In the genomic region with DNA sequence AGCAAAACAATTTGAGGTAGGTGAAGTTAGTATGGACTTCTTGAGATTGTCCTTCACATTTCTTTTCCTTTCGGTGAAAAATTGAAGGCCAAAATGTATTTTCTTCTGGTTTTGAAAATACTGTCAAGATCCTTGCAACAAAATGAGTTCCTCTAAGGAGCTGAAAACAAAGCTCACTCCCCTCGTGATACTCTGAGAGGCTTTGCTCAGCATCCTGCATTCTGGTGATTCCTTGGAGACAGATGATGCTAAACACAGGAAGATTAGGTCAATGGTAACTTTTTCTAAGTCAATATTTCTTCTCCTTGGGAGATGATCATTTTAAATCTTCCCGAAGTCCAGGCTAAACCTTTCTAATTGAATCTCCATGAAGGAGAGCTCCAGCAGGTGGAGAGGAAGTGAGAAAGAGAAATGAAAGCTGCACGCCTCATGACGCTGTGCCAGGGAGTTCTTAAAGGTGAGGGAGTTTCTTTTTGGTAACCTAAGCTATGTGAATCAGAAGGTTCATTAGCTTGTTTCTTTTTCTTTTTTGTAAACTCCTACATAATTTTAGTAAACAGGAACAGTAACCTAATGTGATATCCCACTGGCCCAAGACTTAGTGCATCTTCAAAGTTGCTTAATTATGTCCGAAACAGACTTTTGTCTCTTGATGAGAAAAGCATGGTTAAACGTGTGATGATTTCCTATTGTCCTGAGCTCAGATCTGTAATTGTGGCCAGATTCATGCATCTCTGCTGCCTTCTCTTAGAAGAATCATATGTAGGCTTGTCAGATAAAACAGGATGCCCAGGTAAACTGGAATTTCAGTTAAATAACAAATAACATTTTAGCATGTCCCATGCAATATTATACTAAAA, we compare ENCODE assay signal across 13 cellular contexts. TPM values are rescaled to one million over a fixed set of nuclear protein-coding genes. Genes with fewer than 3 reads are reported as not detected.
DNase-seq lines count a peak whose midpoint lies in the region; ATAC-seq and TF ChIP-seq lines count a peak whose summit lies in the region.
"Had no signal": no experiment of that assay in that cellular context is flagged by ENCODE, and none has a peak within 500 bp of the region (broad histone marks: within the 10 kb centered on the region; RNA-seq: fewer than 3 reads in every experiment).

No MANE protein-coding gene starts in this region.

- no peak overlapping the region for H3K27ac Mint-ChIP-seq in activated CD4-positive, alpha-beta T cell treated with anti-CD3 and anti-CD28 coated beads, Interleukin-2, amount 10 ng/mL, durations not matched to agents 7 days and 5 days

- no peaks in the 10 kb centered on the region for H3K9me3 ChIP-seq in hepatocyte (ENCODE audit: low read depth)
- H3K9me3 ChIP-seq: thoracic aorta had no signal

- H3K4me1 ChIP-seq in hepatocyte (ENCODE audit: insufficient read depth) = no peaks in the 10 kb centered on the region

- H3K27ac ChIP-seq in hepatocyte = no peak overlapping the region
- H3K27ac ChIP-seq: thoracic aorta had no signal

- no peaks in the 10 kb centered on the region for H3K36me3 Mint-ChIP-seq in activated CD4-positive, alpha-beta T cell treated with anti-CD3 and anti-CD28 coated beads, Interleukin-2, amount 10 ng/mL, durations not matched to agents 7 days and 5 days (ENCODE audit: low read depth)

- no peaks in the 10 kb centered on the region for H3K27me3 Mint-ChIP-seq in activated CD4-positive, alpha-beta T cell treated with anti-CD3 and anti-CD28 coated beads, Interleukin-2, amount 10 ng/mL, durations not matched to agents 7 days and 5 days

- H3K79me2 ChIP-seq in hepatocyte = no peaks in the 10 kb centered on the region

- H3K4me2 ChIP-seq in hepatocyte = no peak overlapping the region

- H4K20me1 ChIP-seq in hepatocyte (ENCODE audit: insufficient read depth, poor library complexity, severe bottlenecking) = no peaks in the 10 kb centered on the region

- no peaks in the 10 kb centered on the region for H3K4me1 Mint-ChIP-seq in activated CD4-positive, alpha-beta T cell treated with anti-CD3 and anti-CD28 coated beads, Interleukin-2, amount 10 ng/mL, durations not matched to agents 7 days and 5 days

- CTCF ChIA-PET in activated CD4-positive, alpha-beta T cell treated with anti-CD3 and anti-CD28 coated beads, Interleukin-2, amount 10 ng/mL, durations not matched to agents 7 days and 5 days (lab: Charles Lee) = interaction anchor here (0.6 kb wide), 1 partner anchor 1425 kb away, joined by 5 read pairs; no protein-coding TSS in a partner anchor

- no peak overlapping the region for H3K4me3 Mint-ChIP-seq in activated CD4-positive, alpha-beta T cell treated with anti-CD3 and anti-CD28 coated beads, Interleukin-2, amount 10 ng/mL, durations not matched to agents 7 days and 5 days

- H2AFZ ChIP-seq in hepatocyte = no peak overlapping the region

- peak; percentile 93 for ATAC-seq in GM19397 (IDR thresholded peaks at IDR 0.05; ENCODE audit: unreplicated experiment)
- ATAC-seq in HG02870 (IDR thresholded peaks at IDR 0.05; ENCODE audit: unreplicated experiment) = peak; percentile 95
- peak; percentile 96 for ATAC-seq in HG03565 (IDR thresholded peaks at IDR 0.05; ENCODE audit: unreplicated experiment)
- ATAC-seq: left lobe of liver had no signal

- TF ChIP-seq CTCF in GM12864 (IDR thresholded peaks at IDR 0.05; ENCODE audit: low read depth, low read length, missing control alignments) (no peak), hepatocyte (IDR thresholded peaks at IDR 0.05; ENCODE audit: poor library complexity) (no peak)

- DNase-seq in GM12864 (ENCODE audit: low read depth) (peak; percentile 41), dermis blood vessel endothelial cell (no peak), UCSD-AML1 (lab: John Stamatoyannopoulos, UW; ENCODE audit: unreplicated experiment) (no peak), hepatocyte (ENCODE audit: low spot score) (no peak)
- no peak for DNase-seq in activated CD4-positive, alpha-beta T cell treated with anti-CD3 and anti-CD28 coated beads, Interleukin-2, amount 10 ng/mL, durations not matched to agents 7 days and 5 days
- DNase-seq: NCI-H1048, posterior cingulate gyrus, T1000 had no signal

- WGBS in hepatocyte (ENCODE audit: low lambda C conversion rate, missing lambda C conversion rate) = 80% methylated on average over 7 of the region's 7 CpGs

- H3K9me3 Mint-ChIP-seq in activated CD4-positive, alpha-beta T cell treated with anti-CD3 and anti-CD28 coated beads, Interleukin-2, amount 10 ng/mL, durations not matched to agents 7 days and 5 days = no peaks in the 10 kb centered on the region

- no peaks in the 10 kb centered on the region for H3K9me2 ChIP-seq in hepatocyte (replicated peaks; ENCODE audit: insufficient read depth)

- H3K4me3 ChIP-seq in GM12864 (ENCODE audit: low read depth, low read length) (no peak overlapping the region), hepatocyte (no peak overlapping the region)
- H3K4me3 ChIP-seq: thoracic aorta had no signal

- POLR2A ChIA-PET in activated CD4-positive, alpha-beta T cell treated with anti-CD3 and anti-CD28 coated beads, Interleukin-2, amount 10 ng/mL, durations not matched to agents 7 days and 5 days (lab: Charles Lee) = no interaction called here

- H3K27me3 ChIP-seq in hepatocyte = peaks cover 5% of the 10 kb centered on the region

- H3K36me3 ChIP-seq in hepatocyte (replicated peaks; ENCODE audit: insufficient read depth, low read depth) = no peaks in the 10 kb centered on the region
- H3K36me3 ChIP-seq: thoracic aorta had no signal

RNA-seq across cellular contexts. Expression of a gene that starts 15.0 kb away (rescaled TPM):
- total RNA-seq in dermis blood vessel endothelial cell = not detected in 2 replicates
- 1 to 10 TPM in 1 of 2 experiments, under 1 TPM in 1; 1.00 to 2.2 TPM for total RNA-seq in activated CD4-positive, alpha-beta T cell treated with anti-CD3 and anti-CD28 coated beads, Interleukin-2, amount 10 ng/mL, durations not matched to agents 7 days and 5 days
- total RNA-seq in hepatocyte = 0.07 and 0.08 TPM in 2 replicates
- not detected in 2 replicates for polyA plus RNA-seq in hepatocyte
